In the genomic region with DNA sequence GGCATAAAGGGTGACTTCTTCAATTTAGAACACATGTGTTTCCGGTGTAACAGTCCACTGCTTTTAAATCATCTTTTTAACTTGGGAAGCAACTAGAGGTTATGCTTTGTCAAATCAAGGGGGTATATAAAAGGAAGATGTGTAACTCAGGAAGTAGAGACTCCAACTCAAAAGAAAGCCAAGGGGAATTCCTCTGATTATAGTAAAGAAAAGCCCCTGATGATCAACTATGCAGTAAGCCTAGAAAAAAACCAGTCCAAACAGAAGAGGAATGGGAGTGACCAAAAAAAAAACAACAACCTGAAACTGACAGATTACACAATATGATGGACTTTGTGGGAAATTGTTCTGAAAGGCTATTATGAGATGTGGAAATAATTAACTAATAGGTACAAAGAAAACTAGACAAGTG, we compare ENCODE assay signal across 1 cellular context.
TF ChIP-seq lines count a peak whose summit lies in the region.

No MANE protein-coding gene starts in this region.

TF ChIP-seq in HepG2, 621 proteins besides CTCF, POLR2A, EP300 and RAD21 (continued from another document):
- TF ChIP-seq, protein P1, sequence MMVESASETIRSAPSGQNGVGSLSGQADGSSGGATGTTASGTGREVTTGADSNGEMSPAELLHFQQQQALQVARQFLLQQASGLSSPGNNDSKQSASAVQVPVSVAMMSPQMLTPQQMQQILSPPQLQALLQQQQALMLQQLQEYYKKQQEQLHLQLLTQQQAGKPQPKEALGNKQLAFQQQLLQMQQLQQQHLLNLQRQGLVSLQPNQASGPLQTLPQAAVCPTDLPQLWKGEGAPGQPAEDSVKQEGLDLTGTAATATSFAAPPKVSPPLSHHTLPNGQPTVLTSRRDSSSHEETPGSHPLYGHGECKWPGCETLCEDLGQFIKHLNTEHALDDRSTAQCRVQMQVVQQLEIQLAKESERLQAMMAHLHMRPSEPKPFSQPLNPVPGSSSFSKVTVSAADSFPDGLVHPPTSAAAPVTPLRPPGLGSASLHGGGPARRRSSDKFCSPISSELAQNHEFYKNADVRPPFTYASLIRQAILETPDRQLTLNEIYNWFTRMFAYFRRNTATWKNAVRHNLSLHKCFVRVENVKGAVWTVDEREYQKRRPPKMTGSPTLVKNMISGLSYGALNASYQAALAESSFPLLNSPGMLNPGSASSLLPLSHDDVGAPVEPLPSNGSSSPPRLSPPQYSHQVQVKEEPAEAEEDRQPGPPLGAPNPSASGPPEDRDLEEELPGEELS (CRISPR knock-in tag; IDR thresholded peaks at IDR 0.05): no peak
- TF ChIP-seq ETV6 (CRISPR knock-in tag; conservative IDR thresholded peaks at IDR 0.05) (no peak), SETDB1 (CRISPR knock-in tag; IDR thresholded peaks at IDR 0.05; ENCODE audit: borderline replicate concordance) (no peak), FOXO1 (CRISPR knock-in tag; IDR thresholded peaks at IDR 0.05) (no peak), BCL6 (CRISPR knock-in tag; IDR thresholded peaks at IDR 0.05) (0 out of 2 replicates have a peak, but pooled peaks have one; percentile 10), ZNF639 (CRISPR knock-in tag; conservative IDR thresholded peaks at IDR 0.05) (no peak), NFAT5 (CRISPR knock-in tag; IDR thresholded peaks at IDR 0.05) (no peak), ZNF20 (CRISPR knock-in tag; IDR thresholded peaks at IDR 0.05) (no peak), SOX5 (CRISPR knock-in tag; IDR thresholded peaks at IDR 0.05; ENCODE audit: borderline replicate concordance) (peak; percentile 71; the same call in 1 of the 2 replicates), ZNF777 (CRISPR knock-in tag; IDR thresholded peaks at IDR 0.05) (no peak), FIP1L1 (IDR thresholded peaks at IDR 0.05; ENCODE audit: borderline replicate concordance, insufficient read depth, low read depth, low read length) (no peak), CEBPG (CRISPR knock-in tag; IDR thresholded peaks at IDR 0.05) (peak; percentile 40; the same call in 1 of the 2 replicates), SOX13 (IDR thresholded peaks at IDR 0.05) (no peak), SOX13 (CRISPR knock-in tag; conservative IDR thresholded peaks at IDR 0.05 in 1 of 2, IDR thresholded peaks at IDR 0.05 in 1 of 2) (peak in 1 of 2 experiments; percentile 67; a peak in 2 of 4 replicates), MTA3 (CRISPR knock-in tag; IDR thresholded peaks at IDR 0.05) (no peak), CEBPB (IDR thresholded peaks at IDR 0.05; ENCODE audit: borderline replicate concordance, low read depth, low read length) (peak; percentile 63; the same call in 1 of the 2 replicates), ASH2L (IDR thresholded peaks at IDR 0.05; ENCODE audit: insufficient read length, low read depth, low read length) (no peak), GABPB1 (CRISPR knock-in tag; IDR thresholded peaks at IDR 0.05) (no peak), ARID2 (CRISPR knock-in tag; IDR thresholded peaks at IDR 0.05; ENCODE audit: borderline replicate concordance) (no peak), ATRX (CRISPR knock-in tag; IDR thresholded peaks at IDR 0.05; ENCODE audit: borderline replicate concordance) (no peak), ZNF781 (CRISPR knock-in tag; IDR thresholded peaks at IDR 0.05; ENCODE audit: borderline replicate concordance, not compliant biosample characterization) (no peak), NFYB (CRISPR knock-in tag; IDR thresholded peaks at IDR 0.05) (no peak), SRSF4 (IDR thresholded peaks at IDR 0.05; ENCODE audit: low read depth, low read length, poor library complexity, severe bottlenecking) (no peak), DBP (CRISPR knock-in tag; IDR thresholded peaks at IDR 0.05; ENCODE audit: not compliant biosample characterization) (no peak), GATA4 (IDR thresholded peaks at IDR 0.05; ENCODE audit: borderline replicate concordance, low read depth) (no peak), AHR (CRISPR knock-in tag; IDR thresholded peaks at IDR 0.05) (no peak), ZFP37 (CRISPR knock-in tag; IDR thresholded peaks at IDR 0.05; ENCODE audit: borderline replicate concordance) (no peak), ZNF772 (CRISPR knock-in tag; IDR thresholded peaks at IDR 0.05) (no peak)
- TF ChIP-seq, protein P2, sequence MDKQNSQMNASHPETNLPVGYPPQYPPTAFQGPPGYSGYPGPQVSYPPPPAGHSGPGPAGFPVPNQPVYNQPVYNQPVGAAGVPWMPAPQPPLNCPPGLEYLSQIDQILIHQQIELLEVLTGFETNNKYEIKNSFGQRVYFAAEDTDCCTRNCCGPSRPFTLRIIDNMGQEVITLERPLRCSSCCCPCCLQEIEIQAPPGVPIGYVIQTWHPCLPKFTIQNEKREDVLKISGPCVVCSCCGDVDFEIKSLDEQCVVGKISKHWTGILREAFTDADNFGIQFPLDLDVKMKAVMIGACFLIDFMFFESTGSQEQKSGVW (CRISPR knock-in tag; IDR thresholded peaks at IDR 0.05; ENCODE audit: borderline replicate concordance): no peak
- TF ChIP-seq, protein P3, sequence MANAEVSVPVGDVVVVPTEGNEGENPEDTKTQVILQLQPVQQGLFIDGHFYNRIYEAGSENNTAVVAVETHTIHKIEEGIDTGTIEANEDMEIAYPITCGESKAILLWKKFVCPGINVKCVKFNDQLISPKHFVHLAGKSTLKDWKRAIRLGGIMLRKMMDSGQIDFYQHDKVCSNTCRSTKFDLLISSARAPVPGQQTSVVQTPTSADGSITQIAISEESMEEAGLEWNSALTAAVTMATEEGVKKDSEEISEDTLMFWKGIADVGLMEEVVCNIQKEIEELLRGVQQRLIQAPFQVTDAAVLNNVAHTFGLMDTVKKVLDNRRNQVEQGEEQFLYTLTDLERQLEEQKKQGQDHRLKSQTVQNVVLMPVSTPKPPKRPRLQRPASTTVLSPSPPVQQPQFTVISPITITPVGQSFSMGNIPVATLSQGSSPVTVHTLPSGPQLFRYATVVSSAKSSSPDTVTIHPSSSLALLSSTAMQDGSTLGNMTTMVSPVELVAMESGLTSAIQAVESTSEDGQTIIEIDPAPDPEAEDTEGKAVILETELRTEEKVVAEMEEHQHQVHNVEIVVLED (CRISPR knock-in tag; IDR thresholded peaks at IDR 0.05; ENCODE audit: borderline replicate concordance): no peak
- TF ChIP-seq, protein P4, sequence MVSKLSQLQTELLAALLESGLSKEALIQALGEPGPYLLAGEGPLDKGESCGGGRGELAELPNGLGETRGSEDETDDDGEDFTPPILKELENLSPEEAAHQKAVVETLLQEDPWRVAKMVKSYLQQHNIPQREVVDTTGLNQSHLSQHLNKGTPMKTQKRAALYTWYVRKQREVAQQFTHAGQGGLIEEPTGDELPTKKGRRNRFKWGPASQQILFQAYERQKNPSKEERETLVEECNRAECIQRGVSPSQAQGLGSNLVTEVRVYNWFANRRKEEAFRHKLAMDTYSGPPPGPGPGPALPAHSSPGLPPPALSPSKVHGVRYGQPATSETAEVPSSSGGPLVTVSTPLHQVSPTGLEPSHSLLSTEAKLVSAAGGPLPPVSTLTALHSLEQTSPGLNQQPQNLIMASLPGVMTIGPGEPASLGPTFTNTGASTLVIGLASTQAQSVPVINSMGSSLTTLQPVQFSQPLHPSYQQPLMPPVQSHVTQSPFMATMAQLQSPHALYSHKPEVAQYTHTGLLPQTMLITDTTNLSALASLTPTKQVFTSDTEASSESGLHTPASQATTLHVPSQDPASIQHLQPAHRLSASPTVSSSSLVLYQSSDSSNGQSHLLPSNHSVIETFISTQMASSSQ (IDR thresholded peaks at IDR 0.05; ENCODE audit: low read depth): peak; percentile 53; the same call in 1 of the 2 replicates
- TF ChIP-seq, protein P4 (CRISPR knock-in tag; IDR thresholded peaks at IDR 0.05; ENCODE audit: borderline replicate concordance): no peak
